11 cellular contexts compared by ENCODE assay signal in the genomic region with DNA sequence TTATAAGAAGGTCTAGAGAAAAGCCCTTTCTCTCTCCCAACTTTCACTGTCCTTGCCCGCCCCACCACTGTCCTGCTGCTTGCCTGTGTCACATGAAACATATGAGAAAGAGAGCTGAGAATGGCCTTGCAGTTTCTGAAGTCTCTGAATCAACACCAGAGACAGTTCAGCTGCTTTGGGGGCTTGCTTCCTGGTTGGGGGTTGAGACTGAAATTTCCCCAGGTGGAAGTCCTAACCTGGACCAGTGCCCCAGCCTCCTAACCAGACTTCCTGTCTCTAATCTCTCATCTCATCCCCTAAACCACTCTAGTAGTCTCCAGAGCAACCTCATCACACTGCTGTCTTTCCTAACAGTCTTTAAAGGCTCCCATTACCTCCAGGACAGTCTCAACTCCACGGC. TPM values are rescaled to one million over a fixed set of nuclear protein-coding genes. Genes with fewer than 3 reads are reported as not detected.
DNase-seq lines count a peak whose midpoint lies in the region; ATAC-seq and TF ChIP-seq lines count a peak whose summit lies in the region.
"Had no signal": no experiment of that assay in that cellular context is flagged by ENCODE, and none has a peak within 500 bp of the region (broad histone marks: within the 10 kb centered on the region; RNA-seq: fewer than 3 reads in every experiment).

No MANE protein-coding gene starts in this region.

- H3K36me3 Mint-ChIP-seq in osteocyte (ENCODE audit: unreplicated experiment) = peaks cover 47% of the 10 kb centered on the region
- H3K36me3 Mint-ChIP-seq: brain had no signal

- H3K4me2 ChIP-seq in MM.1S (ENCODE audit: low read depth, low read length) = peak overlapping the region; percentile 97

- peak overlapping the region; percentile 91 for H3K27ac Mint-ChIP-seq in osteocyte (ENCODE audit: unreplicated experiment)

- TF ChIP-seq CTCF in MM.1S (IDR thresholded peaks at IDR 0.05; ENCODE audit: low read length) (no peak), osteocyte (IDR thresholded peaks at IDR 0.05) (no peak), mucosa of descending colon (IDR thresholded peaks at IDR 0.05) (no peak), adrenal gland (IDR thresholded peaks at IDR 0.05) (no peak)

- H3K4me1 Mint-ChIP-seq in osteocyte (ENCODE audit: unreplicated experiment) = peaks cover 94% of the 10 kb centered on the region

- peaks cover 43% of the 10 kb centered on the region for H3F3A ChIP-seq in MM.1S (ENCODE audit: insufficient read depth, low read length)

- H3K36me3 ChIP-seq in MM.1S (replicated peaks; ENCODE audit: insufficient read depth, low read length) (0 out of 2 replicates have a peak, but pooled peaks cover 13% of the 10 kb centered on the region), mucosa of descending colon (ENCODE audit: low read depth) (no peaks in the 10 kb centered on the region), adrenal gland (replicated peaks in 1 of 2) (no peaks in the 10 kb centered on the region)
- H3K36me3 ChIP-seq: heart right ventricle had no signal

- peaks cover 32% of the 10 kb centered on the region for H4K20me1 ChIP-seq in MM.1S (ENCODE audit: insufficient read depth, low read length)

- DNase-seq in MM.1S (peak; percentile 68), osteocyte (ENCODE audit: extremely low spot score, unreplicated experiment) (no peak), mucosa of descending colon (no peak), adrenal gland (no peak), posterior cingulate gyrus (no peak)
- DNase-seq in activated CD4-positive, alpha-beta T cell treated with anti-CD3 and anti-CD28 coated beads, Interleukin-2, amount 50 U/mL, for 48 hours = no peak
- DNase-seq: activated CD8-positive, alpha-beta memory T cell treated with anti-CD3 and anti-CD28 coated beads for 24 hours; heart right ventricle had no signal

- no peak overlapping the region for H2AFZ ChIP-seq in MM.1S (ENCODE audit: low read length)

- H3K4me3 Mint-ChIP-seq in osteocyte (ENCODE audit: unreplicated experiment) = no peak overlapping the region

- peaks cover 80% of the 10 kb centered on the region for H3K4me1 ChIP-seq in MM.1S (ENCODE audit: low read length)
- H3K4me1 ChIP-seq in mucosa of descending colon (ENCODE audit: low read depth) = peaks cover 5% of the 10 kb centered on the region
- H3K4me1 ChIP-seq in adrenal gland (replicated peaks in 1 of 2) = peaks cover 0 to 27% of the 10 kb centered on the region in 2 donors

- ATAC-seq in GM18868 (IDR thresholded peaks at IDR 0.05; ENCODE audit: unreplicated experiment) = peak; percentile 75
- peak; percentile 80 for ATAC-seq in GM21825 (IDR thresholded peaks at IDR 0.05; ENCODE audit: unreplicated experiment)
- no peak for ATAC-seq in mucosa of descending colon

- H3K9me2 ChIP-seq in MM.1S (replicated peaks; ENCODE audit: insufficient read depth, low read length) = no peaks in the 10 kb centered on the region

- TF ChIP-seq POLR2A in adrenal gland (IDR thresholded peaks at IDR 0.05) = no peak

- intact Hi-C loops in mucosa of descending colon (cut with DNase I, micrococcal nuclease) (no loop called here), adrenal gland (cut with DNase I) (no loop called here), posterior cingulate gyrus (cut with DNase I) (no loop called here)

- H3K27ac ChIP-seq in MM.1S (ENCODE audit: low read length) (peak overlapping the region; percentile 77), adrenal gland (peak overlapping the region in 2 of 5 donors; percentile 71 to 81)

- no peaks in the 10 kb centered on the region for H3K9me3 Mint-ChIP-seq in osteocyte (ENCODE audit: unreplicated experiment)
- H3K9me3 Mint-ChIP-seq: brain had no signal

- peaks cover 100% of the 10 kb centered on the region for H3K79me2 ChIP-seq in MM.1S (ENCODE audit: low read length)

- no peaks in the 10 kb centered on the region for H3K27me3 ChIP-seq in MM.1S (replicated peaks; ENCODE audit: insufficient read depth, low read length)
- H3K27me3 ChIP-seq in adrenal gland = no peaks in the 10 kb centered on the region
- H3K27me3 ChIP-seq: heart right ventricle had no signal

- H3K4me3 ChIP-seq in MM.1S (ENCODE audit: low read length) (no peak overlapping the region), mucosa of descending colon (no peak overlapping the region), adrenal gland (no peak overlapping the region)
- H3K4me3 ChIP-seq: heart right ventricle had no signal

- no peaks in the 10 kb centered on the region for H3K9me3 ChIP-seq in MM.1S (replicated peaks; ENCODE audit: insufficient read depth, low read length)
- H3K9me3 ChIP-seq in mucosa of descending colon = no peaks in the 10 kb centered on the region
- H3K9me3 ChIP-seq in adrenal gland (replicated peaks in 1 of 3) = no peaks in the 10 kb centered on the region
- H3K9me3 ChIP-seq: heart right ventricle had no signal

- WGBS in adrenal gland, 4 donors = 76 to 88% (median 78%) methylated on average over 2 of the region's 2 CpGs

- H3K27me3 Mint-ChIP-seq in osteocyte (ENCODE audit: unreplicated experiment) = no peaks in the 10 kb centered on the region
- H3K27me3 Mint-ChIP-seq: brain had no signal

- peak overlapping the region; percentile 8; the same call in 1 of the 2 replicates for H3K9ac ChIP-seq in MM.1S (ENCODE audit: low read length)

RNA-seq across cellular contexts. Expression of a gene that starts 10.7 kb away (rescaled TPM):
- total RNA-seq in osteocyte = 320 and 339 TPM in 2 replicates
- total RNA-seq in mucosa of descending colon = 10 to 100 TPM; 20.3 to 25.0 (median 24.1) TPM
- total RNA-seq in adrenal gland = 10 to 100 TPM in 6 of 8 donors, 1 to 10 TPM in 2; 8.0 to 17.9 (median 10.6) TPM
- polyA plus RNA-seq in adrenal gland = 1 to 10 TPM; 2.2 to 7.0 (median 2.5) TPM

Comparison
In these comparisons a context has a peak if more than half of its experiments do, and no peak if none do; other contexts are left out.
1. RNA of a gene that starts 10.7 kb away (total RNA-seq): 320 to 339 TPM in osteocyte; 20.3 to 25.0 TPM in mucosa of descending colon and 8.0 to 17.9 TPM in adrenal gland; every median in the first group is over 10 times any median in the second.